ENCODE assay signal across 1 cellular context in genomic region chr6:85460951-85461805, GRCh38.
A peak's percentile ranks its signal among the peaks of the same experiment; 100 is the strongest.
TF ChIP-seq lines count a peak whose summit lies in the region.

No MANE protein-coding gene starts in this region.

TF ChIP-seq in HepG2, 621 proteins besides CTCF, POLR2A, EP300 and RAD21 (continued from another document):
- no peak for TF ChIP-seq ZNF276 (CRISPR knock-in tag; IDR thresholded peaks at IDR 0.05; ENCODE audit: low read depth)
- TF ChIP-seq PITX1 (CRISPR knock-in tag; IDR thresholded peaks at IDR 0.05), result no peak
- TF ChIP-seq ZFX (CRISPR knock-in tag; IDR thresholded peaks at IDR 0.05; ENCODE audit: low read depth), result 0 out of 2 replicates have a peak, but pooled peaks have one; percentile 8
- TF ChIP-seq ZNF160 (CRISPR knock-in tag; IDR thresholded peaks at IDR 0.05), result no peak
- TF ChIP-seq BCL3 (CRISPR knock-in tag; IDR thresholded peaks at IDR 0.05), result no peak
- TF ChIP-seq ZNF275 (CRISPR knock-in tag; IDR thresholded peaks at IDR 0.05; ENCODE audit: borderline replicate concordance), result no peak
- no peak for TF ChIP-seq CBFB (CRISPR knock-in tag; IDR thresholded peaks at IDR 0.05)
- TF ChIP-seq KDM1A (CRISPR knock-in tag; IDR thresholded peaks at IDR 0.05), result no peak
- TF ChIP-seq ZNF580 (CRISPR knock-in tag; IDR thresholded peaks at IDR 0.05; ENCODE audit: borderline replicate concordance, low read depth), result no peak
- TF ChIP-seq DPF2 (CRISPR knock-in tag; IDR thresholded peaks at IDR 0.05; ENCODE audit: borderline replicate concordance, low read depth), result no peak
- no peak for TF ChIP-seq DRAP1 (CRISPR knock-in tag; IDR thresholded peaks at IDR 0.05)
- TF ChIP-seq ZNF639 (CRISPR knock-in tag; conservative IDR thresholded peaks at IDR 0.05), result no peak
- no peak for TF ChIP-seq ZNF597 (CRISPR knock-in tag; IDR thresholded peaks at IDR 0.05)
- no peak for TF ChIP-seq TBL1XR1 (IDR thresholded peaks at IDR 0.05; ENCODE audit: borderline replicate concordance, low read length, partially characterized antibody)
- TF ChIP-seq GATAD2A (CRISPR knock-in tag; IDR thresholded peaks at IDR 0.05), result peak; percentile 63
- no peak for TF ChIP-seq ZBTB10 (CRISPR knock-in tag; IDR thresholded peaks at IDR 0.05; ENCODE audit: borderline replicate concordance)
- TF ChIP-seq RXRB (CRISPR knock-in tag; IDR thresholded peaks at IDR 0.05; ENCODE audit: borderline replicate concordance), result 0 out of 2 replicates have a peak, but pooled peaks have one; percentile 14
- TF ChIP-seq SNAPC4 (CRISPR knock-in tag; IDR thresholded peaks at IDR 0.05), result no peak
- no peak for TF ChIP-seq TFAP4 (IDR thresholded peaks at IDR 0.05; ENCODE audit: borderline replicate concordance, low read depth)
- TF ChIP-seq SP4 (CRISPR knock-in tag; IDR thresholded peaks at IDR 0.05), result no peak
- TF ChIP-seq HNF1B (CRISPR knock-in tag; IDR thresholded peaks at IDR 0.05), result no peak
- TF ChIP-seq REXO4 (CRISPR knock-in tag; IDR thresholded peaks at IDR 0.05; ENCODE audit: borderline replicate concordance), result no peak
- no peak for TF ChIP-seq SRF (IDR thresholded peaks at IDR 0.05; ENCODE audit: low read depth, low read length)
- no peak for TF ChIP-seq IRF2 (CRISPR knock-in tag; IDR thresholded peaks at IDR 0.05)
- no peak for TF ChIP-seq ETV6 (CRISPR knock-in tag; conservative IDR thresholded peaks at IDR 0.05)
